In the genomic region with DNA sequence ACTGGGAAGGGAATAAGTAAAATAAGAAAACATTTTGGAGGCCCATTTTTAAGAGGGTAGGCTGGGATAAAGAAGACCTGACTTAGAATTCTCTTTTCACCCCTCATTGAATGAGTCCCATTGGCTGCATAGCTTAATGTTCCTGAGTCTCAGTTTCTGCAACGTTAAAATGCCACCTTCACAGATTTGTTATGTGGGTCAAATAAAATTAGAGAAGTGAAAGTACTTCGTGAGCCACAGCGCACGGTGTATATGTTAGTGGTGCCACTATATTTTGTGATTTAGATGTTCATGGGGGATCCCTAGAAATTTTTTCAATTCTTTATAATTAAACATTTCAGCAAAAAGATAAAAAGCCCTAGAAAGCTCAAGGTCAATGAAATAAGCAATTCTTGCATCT, we compare ENCODE assay signal across 30 cellular contexts.
DNase-seq lines count a peak whose midpoint lies in the region; ATAC-seq, FAIRE-seq and TF ChIP-seq lines count a peak whose summit lies in the region.
"Had no signal": no experiment of that assay in that cellular context is flagged by ENCODE, and none has a peak within 500 bp of the region (broad histone marks: within the 10 kb centered on the region; RNA-seq: fewer than 3 reads in every experiment).

No MANE protein-coding gene starts in this region.

- ATAC-seq in GM18502 (IDR thresholded peaks at IDR 0.05; ENCODE audit: poor library complexity, unreplicated experiment) (peak; percentile 59), GM19468 (IDR thresholded peaks at IDR 0.05; ENCODE audit: extremely low read depth, unreplicated experiment) (peak; percentile 46), HG03159 (IDR thresholded peaks at IDR 0.05; ENCODE audit: unreplicated experiment) (peak; percentile 63), HepG2 (no peak)
- ATAC-seq: activated CD4-positive, alpha-beta T cell treated with anti-CD3 and anti-CD28 coated beads for 36 hours; activated CD8-positive, alpha-beta memory T cell treated with anti-CD3 and anti-CD28 coated beads, Interleukin-2, amount 10 ng/mL, durations not matched to agents 7 days and 5 days; activated naive CD4-positive, alpha-beta T cell treated with anti-CD3 and anti-CD28 coated beads, Interleukin-2, amount 50 U/mL, for 72 hours; K562; psoas muscle; T-cell had no signal

- WGBS in HepG2 (ENCODE audit: low lambda C conversion rate) = 24% methylated on average over 4 of the region's 4 CpGs

- no peaks in the 10 kb centered on the region for H3K79me2 ChIP-seq in OCI-LY3 (ENCODE audit: low read length)
- H3K79me2 ChIP-seq in HepG2 (ENCODE audit: insufficient read depth, low read length) = no peaks in the 10 kb centered on the region

- no peak for FAIRE-seq in HepG2 (lab: Jason Lieb, UNC)
- FAIRE-seq: endometrium, GM18507, K562, keratinocyte, TTC549 had no signal

- TF ChIP-seq CTCF in OCI-LY3 (IDR thresholded peaks at IDR 0.05; ENCODE audit: low read depth, low read length) (no peak), HepG2 (CRISPR knock-in tag; IDR thresholded peaks at IDR 0.05) (no peak)

- in situ Hi-C loops in HepG2 (cut with HindIII; ENCODE audit: extremely low pct_ligation_motif_present, low pct_unique_long_range_greater_than_20kb) (no loop called here), KBM-7 (cut with MboI; ENCODE audit: low pct_unique_long_range_greater_than_20kb, low sequenced_read_pairs) (no loop called here)

- H3K4me3 Mint-ChIP-seq in CD4-positive, alpha-beta memory T cell = peak overlapping the region in 1 of 8 donors; percentile 16
- H3K4me3 Mint-ChIP-seq: activated CD4-positive, alpha-beta T cell treated with anti-CD3 and anti-CD28 coated beads for 36 hours; activated CD8-positive, alpha-beta memory T cell treated with anti-CD3 and anti-CD28 coated beads, Interleukin-2, amount 10 ng/mL, durations not matched to agents 7 days and 5 days; dendritic cell treated with granulocyte-macrophage colony-stimulating factor and Interleukin-4, amounts not matched to agents 40 ng/mL and 50 ng/mL, for 4 days; T-cell had no signal

- no peaks in the 10 kb centered on the region for H3K36me3 Mint-ChIP-seq in CD4-positive, alpha-beta memory T cell
- H3K36me3 Mint-ChIP-seq: activated CD8-positive, alpha-beta memory T cell treated with anti-CD3 and anti-CD28 coated beads, Interleukin-2, amount 10 ng/mL, durations not matched to agents 7 days and 5 days; activated naive CD4-positive, alpha-beta T cell treated with anti-CD3 and anti-CD28 coated beads, Interleukin-2, amount 50 U/mL, for 72 hours; T-cell had no signal

- H3K4me1 ChIP-seq in OCI-LY3 (ENCODE audit: low read length) (peaks cover 18% of the 10 kb centered on the region), HepG2 (ENCODE audit: insufficient read depth, low read length) (no peaks in the 10 kb centered on the region)
- H3K4me1 ChIP-seq in CD4-positive, alpha-beta memory T cell (ENCODE audit: insufficient read depth, low read length) = no peaks in the 10 kb centered on the region
- H3K4me1 ChIP-seq: Peyer's patch, psoas muscle, SJCRH30, suprapubic skin, uterus had no signal

- H3K9ac ChIP-seq in OCI-LY3 (ENCODE audit: low read length) = no peak overlapping the region
- H3K9ac ChIP-seq in HepG2 (ENCODE audit: insufficient read depth, low read depth, low read length) = no peak overlapping the region

- DNase-seq in CD4-positive, alpha-beta memory T cell = no peak
- DNase-seq in HepG2 (ENCODE audit: low spot score) (no peak), T-helper 1 cell (no peak), KBM-7 (no peak)
- DNase-seq: ACHN; activated CD4-positive, alpha-beta T cell treated with anti-CD3 and anti-CD28 coated beads for 36 hours; activated CD8-positive, alpha-beta memory T cell treated with anti-CD3 and anti-CD28 coated beads, Interleukin-2, amount 10 ng/mL, durations not matched to agents 7 days and 5 days; aorta; C1 segment of cervical spinal cord; NCI-H187 treated with DMSO at 0.1 percent for 48 hours; NCI-H226; NCI-H82; Peyer's patch; psoas muscle; SJCRH30; T-cell; uterus had no signal

- no peaks in the 10 kb centered on the region for H3K9me3 ChIP-seq in OCI-LY3 (ENCODE audit: insufficient read depth, low read length)
- no peaks in the 10 kb centered on the region for H3K9me3 ChIP-seq in CD4-positive, alpha-beta memory T cell (ENCODE audit: control insufficient read depth in 1 of 2, low read length in 2 of 2)
- peaks cover 34% of the 10 kb centered on the region for H3K9me3 ChIP-seq in HepG2 (ENCODE audit: low read length)
- H3K9me3 ChIP-seq: Peyer's patch, psoas muscle, SJCRH30, suprapubic skin, uterus had no signal

- no peak for TF ChIP-seq POLR2A in HepG2 (IDR thresholded peaks at IDR 0.05; ENCODE audit: insufficient read depth in 1 of 2, low read depth in 2 of 2, low read length in 2 of 2)

- TF ChIP-seq RAD21 in HepG2 (CRISPR knock-in tag; IDR thresholded peaks at IDR 0.05) = no peak

- H3K36me3 ChIP-seq in OCI-LY3 (replicated peaks; ENCODE audit: low read depth, low read length) = no peaks in the 10 kb centered on the region
- H3K36me3 ChIP-seq in CD4-positive, alpha-beta memory T cell (ENCODE audit: insufficient read depth, low read length) = no peaks in the 10 kb centered on the region
- no peaks in the 10 kb centered on the region for H3K36me3 ChIP-seq in HepG2 (replicated peaks in 1 of 2; ENCODE audit: control insufficient read depth in 1 of 2, insufficient read depth in 2 of 2, low read length in 2 of 2)
- H3K36me3 ChIP-seq: Peyer's patch, SJCRH30, suprapubic skin, uterus had no signal

- H2AFZ ChIP-seq in OCI-LY3 (ENCODE audit: low read depth, low read length) (no peak overlapping the region), HepG2 (ENCODE audit: low read length) (no peak overlapping the region)

- H3K27me3 ChIP-seq in OCI-LY3 (ENCODE audit: low read depth, low read length) (no peaks in the 10 kb centered on the region; the same call in 1 of the 2 replicates), HepG2 (ENCODE audit: control insufficient read depth in 1 of 2, insufficient read depth in 2 of 2, low read length in 2 of 2) (no peaks in the 10 kb centered on the region)
- H3K27me3 ChIP-seq in CD4-positive, alpha-beta memory T cell (ENCODE audit: insufficient read depth, low read length) = no peaks in the 10 kb centered on the region
- H3K27me3 ChIP-seq: Peyer's patch, suprapubic skin, uterus had no signal

- TF ChIP-seq EP300 in HepG2 (IDR thresholded peaks at IDR 0.05; ENCODE audit: low read depth in 2 of 2, low read length in 2 of 2) (no peak), HepG2 (CRISPR knock-in tag; IDR thresholded peaks at IDR 0.05; ENCODE audit: borderline replicate concordance) (no peak)

- H3K4me3 ChIP-seq in OCI-LY3 (ENCODE audit: low read length) = no peak overlapping the region
- H3K4me3 ChIP-seq in CD4-positive, alpha-beta memory T cell (ENCODE audit: low read length in 2 of 2) = no peak overlapping the region
- H3K4me3 ChIP-seq in HepG2 (replicated peaks in 1 of 3; ENCODE audit: insufficient read depth in 1 of 3, low read depth in 2 of 3, low read length in 3 of 3) = no peak overlapping the region
- H3K4me3 ChIP-seq: K562, lung, Peyer's patch, psoas muscle, SJCRH30, suprapubic skin, uterus had no signal

- no peak overlapping the region for H3K27ac ChIP-seq in OCI-LY3 (ENCODE audit: low read length)
- no peak overlapping the region for H3K27ac ChIP-seq in CD4-positive, alpha-beta memory T cell (ENCODE audit: low read depth, low read length)
- H3K27ac ChIP-seq in HepG2 (ENCODE audit: extremely low read length, insufficient read depth, low read length) = no peak overlapping the region
- H3K27ac ChIP-seq: Peyer's patch, psoas muscle, SJCRH30, suprapubic skin, uterus had no signal

- intact Hi-C loops in CD4-positive, alpha-beta memory T cell (cut with micrococcal nuclease) = no loop called here
- intact Hi-C loops in HepG2 (cut with micrococcal nuclease; ENCODE audit: unreplicated experiment) = no loop called here

- H4K20me1 ChIP-seq in OCI-LY3 (ENCODE audit: insufficient read depth, low read length) (no peaks in the 10 kb centered on the region), HepG2 (ENCODE audit: insufficient read depth, low read length) (no peaks in the 10 kb centered on the region)

- H3K4me2 ChIP-seq in OCI-LY3 (ENCODE audit: low read length) = 0 out of 2 replicates have a peak overlapping the region, but pooled peaks have one; percentile 12
- no peak overlapping the region for H3K4me2 ChIP-seq in HepG2 (ENCODE audit: low read depth, low read length)

- peaks cover 0 to 3% (median 0%) of the 10 kb centered on the region in 8 donors for H3K9me3 Mint-ChIP-seq in CD4-positive, alpha-beta memory T cell
- H3K9me3 Mint-ChIP-seq: activated naive CD4-positive, alpha-beta T cell treated with anti-CD3 and anti-CD28 coated beads, Interleukin-2, amount 50 U/mL, for 72 hours; dendritic cell treated with granulocyte-macrophage colony-stimulating factor and Interleukin-4, amounts not matched to agents 40 ng/mL and 50 ng/mL, for 4 days; T-cell had no signal

- H3K27me3 Mint-ChIP-seq in CD4-positive, alpha-beta memory T cell = peaks cover 0 to 3% of the 10 kb centered on the region in 2 donors
- H3K27me3 Mint-ChIP-seq: activated CD4-positive, alpha-beta T cell treated with anti-CD3 and anti-CD28 coated beads for 36 hours; activated CD8-positive, alpha-beta memory T cell treated with anti-CD3 and anti-CD28 coated beads, Interleukin-2, amount 10 ng/mL, durations not matched to agents 7 days and 5 days had no signal

- BruUV-seq in HepG2 (replicated peaks; lab: Mats Ljungman, UMichigan) = no TSS peak

- no peaks in the 10 kb centered on the region for H3K4me1 Mint-ChIP-seq in CD4-positive, alpha-beta memory T cell
- H3K4me1 Mint-ChIP-seq: activated CD4-positive, alpha-beta T cell treated with anti-CD3 and anti-CD28 coated beads for 36 hours; activated CD8-positive, alpha-beta memory T cell treated with anti-CD3 and anti-CD28 coated beads, Interleukin-2, amount 10 ng/mL, durations not matched to agents 7 days and 5 days; T-cell had no signal

- POLR2A ChIA-PET in CD4-positive, alpha-beta memory T cell (lab: Charles Lee; ENCODE audit: partially characterized antibody) = no interaction called here
- POLR2A ChIA-PET in HepG2 (lab: Yijun Ruan, JAX) = no interaction called here

- H3K27ac Mint-ChIP-seq in CD4-positive, alpha-beta memory T cell = no peak overlapping the region
- H3K27ac Mint-ChIP-seq: activated CD4-positive, alpha-beta T cell treated with anti-CD3 and anti-CD28 coated beads for 36 hours; activated CD8-positive, alpha-beta memory T cell treated with anti-CD3 and anti-CD28 coated beads, Interleukin-2, amount 10 ng/mL, durations not matched to agents 7 days and 5 days; activated naive CD4-positive, alpha-beta T cell treated with anti-CD3 and anti-CD28 coated beads, Interleukin-2, amount 50 U/mL, for 72 hours; dendritic cell treated with granulocyte-macrophage colony-stimulating factor and Interleukin-4, amounts not matched to agents 40 ng/mL and 50 ng/mL, for 4 days; T-cell had no signal

- CTCF ChIA-PET in CD4-positive, alpha-beta memory T cell (lab: Charles Lee; ENCODE audit: partially characterized antibody) = no interaction called here
- CTCF ChIA-PET in HepG2 (lab: Yijun Ruan, JAX; ENCODE audit: low intra/inter-chr PET ratio, low total read pairs) = no interaction called here

TF ChIP-seq in HepG2, 621 proteins besides CTCF, POLR2A, EP300 and RAD21 (continues in another document):
- TF ChIP-seq ZFP82 (CRISPR knock-in tag; IDR thresholded peaks at IDR 0.05; ENCODE audit: borderline replicate concordance) (no peak), CENPX (CRISPR knock-in tag; IDR thresholded peaks at IDR 0.05) (no peak), KDM5A (IDR thresholded peaks at IDR 0.05; ENCODE audit: borderline replicate concordance, low read length) (no peak)
